Comparison of ENCODE assay signal across 2 cellular contexts in genomic region chr6:151867361-151867869, GRCh38. TPM values are rescaled to one million over a fixed set of nuclear protein-coding genes. Genes with fewer than 3 reads are reported as not detected.
"Had no signal": no experiment of that assay in that cellular context is flagged by ENCODE, and none has a peak within 500 bp of the region (broad histone marks: within the 10 kb centered on the region; RNA-seq: fewer than 3 reads in every experiment).

No MANE protein-coding gene starts in this region.

RNA-seq across cellular contexts. Expression of gene ESR1, which starts 59.9 kb away (rescaled TPM):
- total RNA-seq: activated T-helper 2 cell treated with anti-CD3 and anti-CD28 coated beads, Interferon-gamma antibody, Interleukin-2, Interleukin-4, amounts not matched to agents 10 μg/mL and 5 μg/mL and 100 μg/mL, durations not matched to agents 14 hours and 24 hours and 36 hours; chondrocyte had no signal
